ENCODE assay signal across 8 cellular contexts in genomic region chr2:170972508-170973224, GRCh38. TPM values are rescaled to one million over a fixed set of nuclear protein-coding genes. Genes with fewer than 3 reads are reported as not detected.
A peak's percentile ranks its signal among the peaks of the same experiment; 100 is the strongest.
DNase-seq lines count a peak whose midpoint lies in the region; ATAC-seq and TF ChIP-seq lines count a peak whose summit lies in the region.

No MANE protein-coding gene starts in this region.

- no peaks in the 10 kb centered on the region for H3K4me1 ChIP-seq in BE2C
- H3K4me1 ChIP-seq in HAP-1, result peaks cover 10% of the 10 kb centered on the region
- H3K4me1 ChIP-seq in liver (ENCODE audit: control insufficient read depth in 4 of 4, insufficient read depth in 4 of 4, low read length in 3 of 4), result peaks cover 6 to 32% (median 19%) of the 10 kb centered on the region in 4 donors
- no peaks in the 10 kb centered on the region for H3K4me1 ChIP-seq in aorta (ENCODE audit: control insufficient read depth in 1 of 2, insufficient read depth in 2 of 2, low read length in 2 of 2)

- no peaks in the 10 kb centered on the region for H3K27me3 ChIP-seq in BE2C
- no peaks in the 10 kb centered on the region for H3K27me3 ChIP-seq in HAP-1 (ENCODE audit: low read depth)
- H3K27me3 ChIP-seq in liver (ENCODE audit: control insufficient read depth in 4 of 4, insufficient read depth in 4 of 4, low read length in 3 of 4), result no peaks in the 10 kb centered on the region
- no peaks in the 10 kb centered on the region for H3K27me3 ChIP-seq in aorta (ENCODE audit: control insufficient read depth in 1 of 2, insufficient read depth in 2 of 2, low read length in 1 of 2)

- intact Hi-C loops in aorta (cut with DNase I), result loop anchor here in 1 of 2 donors (1.0 to 5.0 kb wide), 3 partner anchors 190 to 460 kb away; partner anchors contain the start of genes DCAF17, METTL8 and TLK1

- in situ Hi-C loops in HAP-1 (cut with MboI; ENCODE audit: low sequenced_read_pairs), result loop anchor here (5.0 kb wide), 1 partner anchor 445 kb away; no protein-coding TSS in a partner anchor

- H3K36me3 ChIP-seq in BE2C (no peaks in the 10 kb centered on the region; the same call in 1 of the 2 replicates), HAP-1 (replicated peaks) (peaks cover 4% of the 10 kb centered on the region; the same call in 1 of the 2 replicates), liver (ENCODE audit: control insufficient read depth in 4 of 4, insufficient read depth in 3 of 4, low read depth in 1 of 4, low read length in 3 of 4) (no peaks in the 10 kb centered on the region), aorta (ENCODE audit: control insufficient read depth in 1 of 2, insufficient read depth in 2 of 2, low read length in 1 of 2) (no peaks in the 10 kb centered on the region)

- H3K9me3 ChIP-seq in BE2C, result no peaks in the 10 kb centered on the region
- no peaks in the 10 kb centered on the region for H3K9me3 ChIP-seq in HAP-1
- no peaks in the 10 kb centered on the region for H3K9me3 ChIP-seq in liver (ENCODE audit: control insufficient read depth in 4 of 4, low read length in 3 of 4)
- H3K9me3 ChIP-seq in aorta (ENCODE audit: control insufficient read depth, low read length), result no peaks in the 10 kb centered on the region

- H3K4me3 ChIP-seq in BE2C (ENCODE audit: low read depth, low read length), result peak overlapping the region; percentile 41
- peak overlapping the region; percentile 44 for H3K4me3 ChIP-seq in HAP-1
- peak overlapping the region in 2 of 3 donors; percentile 35 to 79 for H3K4me3 ChIP-seq in liver (ENCODE audit: low read depth in 1 of 3, low read length in 3 of 3)
- no peak overlapping the region for H3K4me3 ChIP-seq in aorta (ENCODE audit: low read length in 2 of 2)

- peak overlapping the region; percentile 53 for H3K4me3 Mint-ChIP-seq in activated CD4-positive, alpha-beta memory T cell treated with anti-CD3 and anti-CD28 coated beads, Interleukin-2, amount 10 ng/mL, durations not matched to agents 7 days and 5 days

- WGBS in liver, result 45% methylated on average over 13 of the region's 13 CpGs
- WGBS in aorta, 2 donors, result 32 to 33% methylated on average over 13 of the region's 13 CpGs

- no peak overlapping the region for H3K27ac Mint-ChIP-seq in activated CD4-positive, alpha-beta memory T cell treated with anti-CD3 and anti-CD28 coated beads, Interleukin-2, amount 10 ng/mL, durations not matched to agents 7 days and 5 days

- ATAC-seq in aorta (ENCODE audit: low FRiP score) (no peak), GM19463 (IDR thresholded peaks at IDR 0.05; ENCODE audit: unreplicated experiment) (no peak)

- peaks cover 5% of the 10 kb centered on the region for H3K36me3 Mint-ChIP-seq in activated CD4-positive, alpha-beta memory T cell treated with anti-CD3 and anti-CD28 coated beads, Interleukin-2, amount 10 ng/mL, durations not matched to agents 7 days and 5 days (ENCODE audit: low read depth)

- TF ChIP-seq CTCF in BE2C (IDR thresholded peaks at IDR 0.05; ENCODE audit: low read depth, low read length), result no peak
- TF ChIP-seq CTCF in liver (IDR thresholded peaks at IDR 0.05; ENCODE audit: low read depth, low read length, missing input control), result no peak

- peaks cover 7% of the 10 kb centered on the region for H3K4me1 Mint-ChIP-seq in activated CD4-positive, alpha-beta memory T cell treated with anti-CD3 and anti-CD28 coated beads, Interleukin-2, amount 10 ng/mL, durations not matched to agents 7 days and 5 days

- POLR2A ChIA-PET in activated CD4-positive, alpha-beta memory T cell treated with anti-CD3 and anti-CD28 coated beads, Interleukin-2, amount 10 ng/mL, durations not matched to agents 7 days and 5 days (lab: Charles Lee), result interaction anchor here (0.7 to 1.9 kb wide), 8 partner anchors 12 to 461 kb away, joined by 3 to 13 read pairs (median 4); partner anchors contain the start of genes DCAF17, GORASP2 and METTL8

- DNase-seq in BE2C (no peak), HAP-1 (ENCODE audit: low spot score in 2 of 2) (no peak), aorta (no peak), NCI-H524 treated with DMSO at 0.1 percent for 48 hours (lab: John Stamatoyannopoulos, UW) (no peak)
- no peak for DNase-seq in activated CD4-positive, alpha-beta memory T cell treated with anti-CD3 and anti-CD28 coated beads, Interleukin-2, amount 10 ng/mL, durations not matched to agents 7 days and 5 days
- DNase-seq in stimulated activated CD4-positive, alpha-beta T cell treated with anti-CD3 and anti-CD28 coated beads, Interleukin-15, amount 100 ng/mL, for 24 hours, result no peak

- peaks cover 3% of the 10 kb centered on the region for H3K27me3 Mint-ChIP-seq in activated CD4-positive, alpha-beta memory T cell treated with anti-CD3 and anti-CD28 coated beads, Interleukin-2, amount 10 ng/mL, durations not matched to agents 7 days and 5 days

- H3K27ac ChIP-seq in liver (ENCODE audit: low read depth in 1 of 2, low read length in 2 of 2), result peak overlapping the region; percentile 60 to 71
- no peak overlapping the region for H3K27ac ChIP-seq in aorta (ENCODE audit: low read depth in 1 of 2, low read length in 2 of 2)

- no peaks in the 10 kb centered on the region for H3K9me3 Mint-ChIP-seq in activated CD4-positive, alpha-beta memory T cell treated with anti-CD3 and anti-CD28 coated beads, Interleukin-2, amount 10 ng/mL, durations not matched to agents 7 days and 5 days

- CTCF ChIA-PET in activated CD4-positive, alpha-beta memory T cell treated with anti-CD3 and anti-CD28 coated beads, Interleukin-2, amount 10 ng/mL, durations not matched to agents 7 days and 5 days (lab: Charles Lee), result interaction anchor here (0.6 to 4.9 kb wide), 32 partner anchors 9 to 601 kb away, joined by 3 to 49 read pairs (median 3); partner anchors contain the start of genes DCAF17, GORASP2 and METTL8

- no peak for TF ChIP-seq RAD21 in liver (IDR thresholded peaks at IDR 0.05)

- peak overlapping the region; percentile 21 to 75 for H3K9ac ChIP-seq in liver (ENCODE audit: low read depth in 1 of 2, low read length in 2 of 2)

TF ChIP-seq in liver, 16 proteins besides CTCF, POLR2A, EP300 and RAD21:
- no peak for TF ChIP-seq REST (IDR thresholded peaks at IDR 0.05)
- TF ChIP-seq YY1 (IDR thresholded peaks at IDR 0.05), result peak; percentile 37
TF ChIP-seq in liver: peak in this region for 1.

RNA-seq across cellular contexts. Expression of gene GORASP2, which starts 43.6 kb away (rescaled TPM):
- 49.7 TPM for polyA plus RNA-seq in BE2C (2012; ENCODE audit: insufficient read depth, insufficient read length, low read depth)
- 10 to 100 TPM; 58.7 to 67.0 TPM for total RNA-seq in activated CD4-positive, alpha-beta memory T cell treated with anti-CD3 and anti-CD28 coated beads, Interleukin-2, amount 10 ng/mL, durations not matched to agents 7 days and 5 days
- total RNA-seq in liver (10 to 100 TPM; 12.5 to 31.6 TPM), aorta (10 to 100 TPM; 74.6 to 77.1 TPM)
- polyA plus RNA-seq in liver (10 to 100 TPM; 28.2 to 40.1 TPM), aorta (10 to 100 TPM; 34.9 to 38.9 TPM)

Comparison
In these comparisons a context has a peak if more than half of its experiments do, and no peak if none do; other contexts are left out.
1. H3K4me3 ChIP-seq: peak in BE2C (single experiment), HAP-1 (single experiment) and liver (2 of 3); none in aorta (0 of 2).
2. H3K27ac ChIP-seq: peak in liver (2 of 2); none in aorta (0 of 2).